In genomic region chr1:33081554-33082305, GRCh38 we compare ENCODE assay signal across 8 cellular contexts. TPM values are rescaled to one million over a fixed set of nuclear protein-coding genes. Genes with fewer than 3 reads are reported as not detected.
DNase-seq lines count a peak whose midpoint lies in the region; ATAC-seq, FAIRE-seq and TF ChIP-seq lines count a peak whose summit lies in the region.

No MANE protein-coding gene starts in this region.

- no peaks in the 10 kb centered on the region for H3K9me2 ChIP-seq in PC-9 (ENCODE audit: insufficient read depth)

- H3K27me3 ChIP-seq in CD4-positive, CD25-positive, alpha-beta regulatory T cell (ENCODE audit: control insufficient read depth, insufficient read depth, low read length) = peaks cover 2% of the 10 kb centered on the region
- H3K27me3 ChIP-seq in PC-9 (ENCODE audit: insufficient read depth, low read depth) = no peaks in the 10 kb centered on the region
- H3K27me3 ChIP-seq in neuron (ENCODE audit: insufficient read depth, low read length) = no peaks in the 10 kb centered on the region

- H3K4me3 ChIP-seq in CD4-positive, CD25-positive, alpha-beta regulatory T cell (ENCODE audit: low read depth, low read length) = peak overlapping the region; percentile 40
- H3K4me3 ChIP-seq in PC-9 = peak overlapping the region; percentile 66
- H3K4me3 ChIP-seq in epithelial cell of esophagus (ENCODE audit: low read length) = peak overlapping the region; percentile 68
- peak overlapping the region; percentile 66 for H3K4me3 ChIP-seq in neuron (ENCODE audit: low read length)

- peaks cover 23% of the 10 kb centered on the region for H3K4me1 ChIP-seq in CD4-positive, CD25-positive, alpha-beta regulatory T cell (ENCODE audit: control insufficient read depth, insufficient read depth, low read length, poor library complexity, severe bottlenecking)
- peaks cover 9% of the 10 kb centered on the region for H3K4me1 ChIP-seq in PC-9 (replicated peaks; ENCODE audit: insufficient read depth)
- peaks cover 20% of the 10 kb centered on the region for H3K4me1 ChIP-seq in neuron (ENCODE audit: insufficient read depth, low read length)

- DNase-seq in CD4-positive, CD25-positive, alpha-beta regulatory T cell = peak in 1 of 3 donors; percentile 6
- DNase-seq in PC-9 = no peak
- no peak for DNase-seq in epithelial cell of esophagus (ENCODE audit: low read depth)
- DNase-seq in D721Med (ENCODE audit: insufficient read length, low spot score) = no peak
- no peak for DNase-seq in SKM-1 treated with dmso at 0.1 percent for 144 hours (lab: John Stamatoyannopoulos, UW; ENCODE audit: unreplicated experiment)
- DNase-seq in RPMI8226 = no peak

- H2AFZ ChIP-seq in PC-9 = peak overlapping the region; percentile 85
- H2AFZ ChIP-seq in neuron (ENCODE audit: low read depth, low read length) = peak overlapping the region; percentile 24

- peaks cover 2 to 24% (median 19%) of the 10 kb centered on the region in 4 donors for H3K4me1 Mint-ChIP-seq in CD4-positive, CD25-positive, alpha-beta regulatory T cell

- no peaks in the 10 kb centered on the region for H3K9me3 ChIP-seq in CD4-positive, CD25-positive, alpha-beta regulatory T cell (ENCODE audit: control insufficient read depth in 2 of 2, low read length in 2 of 2)
- no peaks in the 10 kb centered on the region for H3K9me3 ChIP-seq in PC-9 (ENCODE audit: insufficient read depth, low read depth)
- no peaks in the 10 kb centered on the region for H3K9me3 ChIP-seq in neuron (ENCODE audit: low read length)

- FAIRE-seq in D721Med (lab: Jason Lieb, UNC) = no peak

- peak overlapping the region; percentile 83 to 88 (median 84) for H3K4me3 Mint-ChIP-seq in CD4-positive, CD25-positive, alpha-beta regulatory T cell

- intact Hi-C loops in PC-9 (cut with micrococcal nuclease; ENCODE audit: unreplicated experiment) = loop anchor here (5.0 to 10.0 kb wide), 2 partner anchors 149 to 367 kb away; no protein-coding TSS in a partner anchor

- TF ChIP-seq CTCF in PC-9 (conservative IDR thresholded peaks at IDR 0.05) = no peak
- TF ChIP-seq CTCF in epithelial cell of esophagus (IDR thresholded peaks at IDR 0.05; ENCODE audit: insufficient read depth, low read depth, low read length, missing control alignments) = no peak
- TF ChIP-seq CTCF in D721Med (IDR thresholded peaks at IDR 0.05; ENCODE audit: insufficient read depth, missing control alignments) = no peak

- no peaks in the 10 kb centered on the region for H4K20me1 ChIP-seq in PC-9 (ENCODE audit: insufficient read depth)

- POLR2A ChIA-PET in PC-9 (lab: Charles Lee; ENCODE audit: unreplicated experiment) = no interaction called here

- H3K27ac ChIP-seq in CD4-positive, CD25-positive, alpha-beta regulatory T cell (ENCODE audit: insufficient read depth, low read length, poor library complexity, severe bottlenecking) = no peak overlapping the region
- H3K27ac ChIP-seq in PC-9 = no peak overlapping the region

- peaks cover 0 to 3% (median 0%) of the 10 kb centered on the region in 7 donors for H3K9me3 Mint-ChIP-seq in CD4-positive, CD25-positive, alpha-beta regulatory T cell

- no TSS peak for BruUV-seq in PC-9 (replicated peaks; lab: Mats Ljungman, UMichigan)

- no peak for ATAC-seq in CD4-positive, CD25-positive, alpha-beta regulatory T cell (ENCODE audit: low read depth in 2 of 2)
- ATAC-seq in HG03571 (IDR thresholded peaks at IDR 0.05; ENCODE audit: unreplicated experiment) = no peak

- no peaks in the 10 kb centered on the region for H3F3A ChIP-seq in PC-9 (ENCODE audit: insufficient read depth, low read depth)

- H3K27ac Mint-ChIP-seq in CD4-positive, CD25-positive, alpha-beta regulatory T cell = peak overlapping the region in 2 of 3 donors; percentile 17 to 40

- H3K36me3 Mint-ChIP-seq in CD4-positive, CD25-positive, alpha-beta regulatory T cell = no peaks in the 10 kb centered on the region

- peaks cover 42% of the 10 kb centered on the region for H3K27me3 Mint-ChIP-seq in CD4-positive, CD25-positive, alpha-beta regulatory T cell

- H3K36me3 ChIP-seq in CD4-positive, CD25-positive, alpha-beta regulatory T cell (ENCODE audit: control insufficient read depth, insufficient read depth, low read length) = no peaks in the 10 kb centered on the region
- H3K36me3 ChIP-seq in PC-9 (ENCODE audit: low read depth) (no peaks in the 10 kb centered on the region), neuron (ENCODE audit: insufficient read depth, low read length) (no peaks in the 10 kb centered on the region)

- CTCF ChIA-PET in PC-9 (lab: Charles Lee) = no interaction called here

- peak overlapping the region; percentile 80 for H3K4me2 ChIP-seq in PC-9

- H3K79me2 ChIP-seq in PC-9 (ENCODE audit: low read depth) = no peaks in the 10 kb centered on the region

RNA-seq across cellular contexts. Expression of gene AZIN2, which starts 0.8 kb away (rescaled TPM):
- total RNA-seq in CD4-positive, CD25-positive, alpha-beta regulatory T cell = 1.5 TPM
- polyA plus RNA-seq in CD4-positive, CD25-positive, alpha-beta regulatory T cell = 1 to 10 TPM in 2 of 4 donors, under 1 TPM in 1, not detected in 1; 0.69 to 1.9 (median 1.2) TPM
- 7.3 and 11.6 TPM in 2 replicates for total RNA-seq in PC-9 (2021)

RNA-seq across cellular contexts. Expression of gene AK2, which starts 45.0 kb away (rescaled TPM):
- 55.3 TPM for total RNA-seq in CD4-positive, CD25-positive, alpha-beta regulatory T cell
- 100 to 1,000 TPM; 111 to 122 (median 115) TPM for polyA plus RNA-seq in CD4-positive, CD25-positive, alpha-beta regulatory T cell
- total RNA-seq in PC-9 (2021) = 191 and 232 TPM in 2 replicates
